1 cellular context compared by ENCODE assay signal in the genomic region with DNA sequence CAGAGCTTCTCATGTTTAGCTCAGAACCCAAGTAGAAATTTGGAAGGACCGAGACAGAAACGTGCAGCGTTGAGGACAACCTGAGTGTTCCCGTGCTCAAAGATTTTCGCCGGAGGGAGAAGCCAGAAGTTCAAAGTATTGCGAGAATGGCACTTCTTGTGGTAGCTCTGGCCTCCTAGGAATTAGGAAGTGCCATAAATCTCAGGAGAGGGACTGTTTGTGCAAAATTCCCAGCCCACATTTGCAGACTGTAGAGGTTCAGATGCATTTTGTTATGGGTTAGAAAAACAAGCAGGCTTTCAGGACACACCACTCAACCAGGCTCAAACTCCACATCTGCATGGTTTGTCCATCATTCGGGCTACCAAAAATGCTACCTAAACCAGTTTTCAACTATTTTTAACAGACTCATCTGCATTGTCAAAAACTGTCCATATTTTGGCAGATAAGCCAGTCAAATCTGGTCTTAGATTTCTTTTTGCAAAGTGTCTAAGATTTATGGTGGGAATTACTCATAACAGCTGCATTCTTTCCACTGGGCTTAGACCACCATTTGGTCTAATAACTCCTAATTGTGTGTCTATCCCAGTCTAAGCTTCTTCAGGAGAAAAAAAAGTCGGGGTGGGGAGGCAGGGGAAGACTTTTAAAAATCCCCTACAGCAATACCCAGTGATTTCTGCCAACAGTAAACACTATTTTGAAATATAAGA.
TF ChIP-seq lines count a peak whose summit lies in the region.

No MANE protein-coding gene starts in this region.

TF ChIP-seq in WTC11, 78 proteins besides CTCF, POLR2A, EP300 and RAD21 (continued from another document):
- TF ChIP-seq, protein P1, sequence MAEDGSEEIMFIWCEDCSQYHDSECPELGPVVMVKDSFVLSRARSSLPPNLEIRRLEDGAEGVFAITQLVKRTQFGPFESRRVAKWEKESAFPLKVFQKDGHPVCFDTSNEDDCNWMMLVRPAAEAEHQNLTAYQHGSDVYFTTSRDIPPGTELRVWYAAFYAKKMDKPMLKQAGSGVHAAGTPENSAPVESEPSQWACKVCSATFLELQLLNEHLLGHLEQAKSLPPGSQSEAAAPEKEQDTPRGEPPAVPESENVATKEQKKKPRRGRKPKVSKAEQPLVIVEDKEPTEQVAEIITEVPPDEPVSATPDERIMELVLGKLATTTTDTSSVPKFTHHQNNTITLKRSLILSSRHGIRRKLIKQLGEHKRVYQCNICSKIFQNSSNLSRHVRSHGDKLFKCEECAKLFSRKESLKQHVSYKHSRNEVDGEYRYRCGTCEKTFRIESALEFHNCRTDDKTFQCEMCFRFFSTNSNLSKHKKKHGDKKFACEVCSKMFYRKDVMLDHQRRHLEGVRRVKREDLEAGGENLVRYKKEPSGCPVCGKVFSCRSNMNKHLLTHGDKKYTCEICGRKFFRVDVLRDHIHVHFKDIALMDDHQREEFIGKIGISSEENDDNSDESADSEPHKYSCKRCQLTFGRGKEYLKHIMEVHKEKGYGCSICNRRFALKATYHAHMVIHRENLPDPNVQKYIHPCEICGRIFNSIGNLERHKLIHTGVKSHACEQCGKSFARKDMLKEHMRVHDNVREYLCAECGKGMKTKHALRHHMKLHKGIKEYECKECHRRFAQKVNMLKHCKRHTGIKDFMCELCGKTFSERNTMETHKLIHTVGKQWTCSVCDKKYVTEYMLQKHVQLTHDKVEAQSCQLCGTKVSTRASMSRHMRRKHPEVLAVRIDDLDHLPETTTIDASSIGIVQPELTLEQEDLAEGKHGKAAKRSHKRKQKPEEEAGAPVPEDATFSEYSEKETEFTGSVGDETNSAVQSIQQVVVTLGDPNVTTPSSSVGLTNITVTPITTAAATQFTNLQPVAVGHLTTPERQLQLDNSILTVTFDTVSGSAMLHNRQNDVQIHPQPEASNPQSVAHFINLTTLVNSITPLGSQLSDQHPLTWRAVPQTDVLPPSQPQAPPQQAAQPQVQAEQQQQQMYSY (CRISPR knock-in tag; IDR thresholded peaks at IDR 0.05) = no peak
- TF ChIP-seq FOXP1 (CRISPR knock-in tag; IDR thresholded peaks at IDR 0.05; ENCODE audit: borderline replicate concordance) (no peak), CBFB (CRISPR knock-in tag; IDR thresholded peaks at IDR 0.05; ENCODE audit: low read depth) (no peak), JAZF1 (CRISPR knock-in tag; IDR thresholded peaks at IDR 0.05) (no peak), GRHL2 (CRISPR knock-in tag; IDR thresholded peaks at IDR 0.05; ENCODE audit: insufficient replicate concordance, severe bottlenecking) (no peak), ZNF219 (CRISPR knock-in tag; IDR thresholded peaks at IDR 0.05; ENCODE audit: borderline replicate concordance) (no peak)
- TF ChIP-seq, protein P2, sequence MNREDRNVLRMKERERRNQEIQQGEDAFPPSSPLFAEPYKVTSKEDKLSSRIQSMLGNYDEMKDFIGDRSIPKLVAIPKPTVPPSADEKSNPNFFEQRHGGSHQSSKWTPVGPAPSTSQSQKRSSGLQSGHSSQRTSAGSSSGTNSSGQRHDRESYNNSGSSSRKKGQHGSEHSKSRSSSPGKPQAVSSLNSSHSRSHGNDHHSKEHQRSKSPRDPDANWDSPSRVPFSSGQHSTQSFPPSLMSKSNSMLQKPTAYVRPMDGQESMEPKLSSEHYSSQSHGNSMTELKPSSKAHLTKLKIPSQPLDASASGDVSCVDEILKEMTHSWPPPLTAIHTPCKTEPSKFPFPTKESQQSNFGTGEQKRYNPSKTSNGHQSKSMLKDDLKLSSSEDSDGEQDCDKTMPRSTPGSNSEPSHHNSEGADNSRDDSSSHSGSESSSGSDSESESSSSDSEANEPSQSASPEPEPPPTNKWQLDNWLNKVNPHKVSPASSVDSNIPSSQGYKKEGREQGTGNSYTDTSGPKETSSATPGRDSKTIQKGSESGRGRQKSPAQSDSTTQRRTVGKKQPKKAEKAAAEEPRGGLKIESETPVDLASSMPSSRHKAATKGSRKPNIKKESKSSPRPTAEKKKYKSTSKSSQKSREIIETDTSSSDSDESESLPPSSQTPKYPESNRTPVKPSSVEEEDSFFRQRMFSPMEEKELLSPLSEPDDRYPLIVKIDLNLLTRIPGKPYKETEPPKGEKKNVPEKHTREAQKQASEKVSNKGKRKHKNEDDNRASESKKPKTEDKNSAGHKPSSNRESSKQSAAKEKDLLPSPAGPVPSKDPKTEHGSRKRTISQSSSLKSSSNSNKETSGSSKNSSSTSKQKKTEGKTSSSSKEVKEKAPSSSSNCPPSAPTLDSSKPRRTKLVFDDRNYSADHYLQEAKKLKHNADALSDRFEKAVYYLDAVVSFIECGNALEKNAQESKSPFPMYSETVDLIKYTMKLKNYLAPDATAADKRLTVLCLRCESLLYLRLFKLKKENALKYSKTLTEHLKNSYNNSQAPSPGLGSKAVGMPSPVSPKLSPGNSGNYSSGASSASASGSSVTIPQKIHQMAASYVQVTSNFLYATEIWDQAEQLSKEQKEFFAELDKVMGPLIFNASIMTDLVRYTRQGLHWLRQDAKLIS (CRISPR knock-in tag; IDR thresholded peaks at IDR 0.05; ENCODE audit: borderline replicate concordance) = no peak
- TF ChIP-seq, protein P3, sequence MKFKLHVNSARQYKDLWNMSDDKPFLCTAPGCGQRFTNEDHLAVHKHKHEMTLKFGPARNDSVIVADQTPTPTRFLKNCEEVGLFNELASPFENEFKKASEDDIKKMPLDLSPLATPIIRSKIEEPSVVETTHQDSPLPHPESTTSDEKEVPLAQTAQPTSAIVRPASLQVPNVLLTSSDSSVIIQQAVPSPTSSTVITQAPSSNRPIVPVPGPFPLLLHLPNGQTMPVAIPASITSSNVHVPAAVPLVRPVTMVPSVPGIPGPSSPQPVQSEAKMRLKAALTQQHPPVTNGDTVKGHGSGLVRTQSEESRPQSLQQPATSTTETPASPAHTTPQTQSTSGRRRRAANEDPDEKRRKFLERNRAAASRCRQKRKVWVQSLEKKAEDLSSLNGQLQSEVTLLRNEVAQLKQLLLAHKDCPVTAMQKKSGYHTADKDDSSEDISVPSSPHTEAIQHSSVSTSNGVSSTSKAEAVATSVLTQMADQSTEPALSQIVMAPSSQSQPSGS (CRISPR knock-in tag; IDR thresholded peaks at IDR 0.05; ENCODE audit: borderline replicate concordance, low read depth) = no peak
- TF ChIP-seq, protein P4, sequence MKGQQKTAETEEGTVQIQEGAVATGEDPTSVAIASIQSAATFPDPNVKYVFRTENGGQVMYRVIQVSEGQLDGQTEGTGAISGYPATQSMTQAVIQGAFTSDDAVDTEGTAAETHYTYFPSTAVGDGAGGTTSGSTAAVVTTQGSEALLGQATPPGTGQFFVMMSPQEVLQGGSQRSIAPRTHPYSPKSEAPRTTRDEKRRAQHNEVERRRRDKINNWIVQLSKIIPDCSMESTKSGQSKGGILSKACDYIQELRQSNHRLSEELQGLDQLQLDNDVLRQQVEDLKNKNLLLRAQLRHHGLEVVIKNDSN (CRISPR knock-in tag; IDR thresholded peaks at IDR 0.05) = no peak
- TF ChIP-seq, protein P5, sequence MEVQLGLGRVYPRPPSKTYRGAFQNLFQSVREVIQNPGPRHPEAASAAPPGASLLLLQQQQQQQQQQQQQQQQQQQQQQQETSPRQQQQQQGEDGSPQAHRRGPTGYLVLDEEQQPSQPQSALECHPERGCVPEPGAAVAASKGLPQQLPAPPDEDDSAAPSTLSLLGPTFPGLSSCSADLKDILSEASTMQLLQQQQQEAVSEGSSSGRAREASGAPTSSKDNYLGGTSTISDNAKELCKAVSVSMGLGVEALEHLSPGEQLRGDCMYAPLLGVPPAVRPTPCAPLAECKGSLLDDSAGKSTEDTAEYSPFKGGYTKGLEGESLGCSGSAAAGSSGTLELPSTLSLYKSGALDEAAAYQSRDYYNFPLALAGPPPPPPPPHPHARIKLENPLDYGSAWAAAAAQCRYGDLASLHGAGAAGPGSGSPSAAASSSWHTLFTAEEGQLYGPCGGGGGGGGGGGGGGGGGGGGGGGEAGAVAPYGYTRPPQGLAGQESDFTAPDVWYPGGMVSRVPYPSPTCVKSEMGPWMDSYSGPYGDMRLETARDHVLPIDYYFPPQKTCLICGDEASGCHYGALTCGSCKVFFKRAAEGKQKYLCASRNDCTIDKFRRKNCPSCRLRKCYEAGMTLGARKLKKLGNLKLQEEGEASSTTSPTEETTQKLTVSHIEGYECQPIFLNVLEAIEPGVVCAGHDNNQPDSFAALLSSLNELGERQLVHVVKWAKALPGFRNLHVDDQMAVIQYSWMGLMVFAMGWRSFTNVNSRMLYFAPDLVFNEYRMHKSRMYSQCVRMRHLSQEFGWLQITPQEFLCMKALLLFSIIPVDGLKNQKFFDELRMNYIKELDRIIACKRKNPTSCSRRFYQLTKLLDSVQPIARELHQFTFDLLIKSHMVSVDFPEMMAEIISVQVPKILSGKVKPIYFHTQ (CRISPR knock-in tag; IDR thresholded peaks at IDR 0.05) = no peak
- TF ChIP-seq, protein P6, sequence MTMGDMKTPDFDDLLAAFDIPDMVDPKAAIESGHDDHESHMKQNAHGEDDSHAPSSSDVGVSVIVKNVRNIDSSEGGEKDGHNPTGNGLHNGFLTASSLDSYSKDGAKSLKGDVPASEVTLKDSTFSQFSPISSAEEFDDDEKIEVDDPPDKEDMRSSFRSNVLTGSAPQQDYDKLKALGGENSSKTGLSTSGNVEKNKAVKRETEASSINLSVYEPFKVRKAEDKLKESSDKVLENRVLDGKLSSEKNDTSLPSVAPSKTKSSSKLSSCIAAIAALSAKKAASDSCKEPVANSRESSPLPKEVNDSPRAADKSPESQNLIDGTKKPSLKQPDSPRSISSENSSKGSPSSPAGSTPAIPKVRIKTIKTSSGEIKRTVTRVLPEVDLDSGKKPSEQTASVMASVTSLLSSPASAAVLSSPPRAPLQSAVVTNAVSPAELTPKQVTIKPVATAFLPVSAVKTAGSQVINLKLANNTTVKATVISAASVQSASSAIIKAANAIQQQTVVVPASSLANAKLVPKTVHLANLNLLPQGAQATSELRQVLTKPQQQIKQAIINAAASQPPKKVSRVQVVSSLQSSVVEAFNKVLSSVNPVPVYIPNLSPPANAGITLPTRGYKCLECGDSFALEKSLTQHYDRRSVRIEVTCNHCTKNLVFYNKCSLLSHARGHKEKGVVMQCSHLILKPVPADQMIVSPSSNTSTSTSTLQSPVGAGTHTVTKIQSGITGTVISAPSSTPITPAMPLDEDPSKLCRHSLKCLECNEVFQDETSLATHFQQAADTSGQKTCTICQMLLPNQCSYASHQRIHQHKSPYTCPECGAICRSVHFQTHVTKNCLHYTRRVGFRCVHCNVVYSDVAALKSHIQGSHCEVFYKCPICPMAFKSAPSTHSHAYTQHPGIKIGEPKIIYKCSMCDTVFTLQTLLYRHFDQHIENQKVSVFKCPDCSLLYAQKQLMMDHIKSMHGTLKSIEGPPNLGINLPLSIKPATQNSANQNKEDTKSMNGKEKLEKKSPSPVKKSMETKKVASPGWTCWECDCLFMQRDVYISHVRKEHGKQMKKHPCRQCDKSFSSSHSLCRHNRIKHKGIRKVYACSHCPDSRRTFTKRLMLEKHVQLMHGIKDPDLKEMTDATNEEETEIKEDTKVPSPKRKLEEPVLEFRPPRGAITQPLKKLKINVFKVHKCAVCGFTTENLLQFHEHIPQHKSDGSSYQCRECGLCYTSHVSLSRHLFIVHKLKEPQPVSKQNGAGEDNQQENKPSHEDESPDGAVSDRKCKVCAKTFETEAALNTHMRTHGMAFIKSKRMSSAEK (CRISPR knock-in tag; IDR thresholded peaks at IDR 0.05; ENCODE audit: borderline replicate concordance) = no peak
